In the genomic region with DNA sequence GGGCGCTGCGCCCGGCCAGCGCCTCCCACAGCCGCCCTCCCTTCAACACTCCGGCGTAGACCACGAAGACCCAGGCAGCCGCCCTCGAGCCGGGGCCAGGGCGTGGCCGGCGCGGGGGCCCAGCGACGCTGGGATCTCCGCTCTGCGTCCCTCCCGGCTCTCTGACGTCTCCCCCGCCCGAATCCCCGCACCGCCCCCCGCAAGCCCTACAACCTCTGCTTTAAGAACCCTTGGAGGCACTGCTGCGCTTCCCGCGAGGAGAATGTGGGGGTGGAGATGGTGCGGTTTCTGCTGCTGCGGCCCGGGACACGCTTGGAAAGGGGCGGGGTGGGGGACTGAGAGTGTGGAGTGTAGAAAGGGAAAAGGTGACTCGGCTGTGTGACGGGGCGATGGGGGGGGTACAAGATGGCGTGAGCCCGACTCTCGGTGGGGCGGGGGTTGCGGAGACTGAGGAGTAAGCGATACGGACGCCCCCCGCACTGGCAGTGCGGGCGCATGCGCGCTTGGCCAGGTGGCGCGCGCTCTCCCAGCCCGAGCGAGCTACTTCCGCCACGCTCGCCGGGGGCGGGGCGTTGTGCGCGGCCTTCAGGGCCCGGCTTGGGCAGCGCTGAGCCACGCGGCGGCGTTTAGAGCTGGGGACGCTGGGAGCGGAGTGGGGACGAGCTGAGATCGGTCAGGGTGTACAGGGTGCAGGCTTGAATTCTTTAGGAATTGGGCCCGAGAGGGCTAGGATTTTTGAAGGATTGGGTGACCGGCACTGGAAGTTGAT, we compare ENCODE assay signal across 8 cellular contexts. TPM values are rescaled to one million over a fixed set of nuclear protein-coding genes. Genes with fewer than 3 reads are reported as not detected.
DNase-seq lines count a peak whose midpoint lies in the region; ATAC-seq, FAIRE-seq and TF ChIP-seq lines count a peak whose summit lies in the region.

TSS of gene SUPT3H (minus strand) at position 380 of the 769 bp plus-strand sequence.

- peak within 1 kb of the TSS; percentile 93 for H3K4me3 Mint-ChIP-seq in HFFc6
- H3K4me3 Mint-ChIP-seq in activated naive CD8-positive, alpha-beta T cell treated with anti-CD3 and anti-CD28 coated beads for 36 hours: peak within 1 kb of the TSS; percentile 99

- intact Hi-C loops in Right ventricle myocardium superior (cut with DNase I): no loop called here
- intact Hi-C loops in pancreas (cut with DNase I): no loop called here
- intact Hi-C loops in tibial artery (cut with DNase I; ENCODE audit: low total_unique reads): loop anchor here (5.0 kb wide), 1 partner anchor 45 kb away; no protein-coding TSS in a partner anchor

- CTCF ChIA-PET in GM10248 (lab: Yijun Ruan, JAX): interaction anchor here (0.8 to 1.9 kb wide), 10 partner anchors 10 to 902 kb away, joined by 3 to 8 read pairs (median 4); no protein-coding TSS in a partner anchor

- no peak for FAIRE-seq in pancreas (lab: Jason Lieb, UNC)

- H3K9me3 ChIP-seq in pancreas (no peaks in the 10 kb centered on the region), tibial artery (no peaks in the 10 kb centered on the region)

- no peaks in the 10 kb centered on the region for H3K27me3 ChIP-seq in pancreas
- H3K27me3 ChIP-seq in tibial artery: no peaks in the 10 kb centered on the region

- H3K27me3 Mint-ChIP-seq in HFFc6 (ENCODE audit: insufficient read depth): no peaks in the 10 kb centered on the region; the same call in 1 of the 2 replicates
- no peaks in the 10 kb centered on the region for H3K27me3 Mint-ChIP-seq in activated naive CD8-positive, alpha-beta T cell treated with anti-CD3 and anti-CD28 coated beads for 36 hours

- 0% methylated on average over 72 to 75 of the region's 75 CpGs for WGBS in pancreas, 2 donors

- H3K36me3 Mint-ChIP-seq in HFFc6 (ENCODE audit: low read depth): no peaks in the 10 kb centered on the region
- H3K36me3 Mint-ChIP-seq in activated naive CD8-positive, alpha-beta T cell treated with anti-CD3 and anti-CD28 coated beads for 36 hours: peaks cover 15% of the 10 kb centered on the region

- H3K9me3 Mint-ChIP-seq in HFFc6: no peaks in the 10 kb centered on the region
- no peaks in the 10 kb centered on the region for H3K9me3 Mint-ChIP-seq in activated naive CD8-positive, alpha-beta T cell treated with anti-CD3 and anti-CD28 coated beads for 36 hours

- TF ChIP-seq CTCF in GM10248 (IDR thresholded peaks at IDR 0.05; ENCODE audit: control extremely low read depth, extremely low read depth, low read depth, missing control alignments): peak; percentile 17
- peak; percentile 25 for TF ChIP-seq CTCF in HFFc6 (IDR thresholded peaks at IDR 0.05)
- TF ChIP-seq CTCF in NB4 (IDR thresholded peaks at IDR 0.05; ENCODE audit: low read depth, low read length): no peak
- TF ChIP-seq CTCF in pancreas (IDR thresholded peaks at IDR 0.05): no peak
- TF ChIP-seq CTCF in tibial artery (IDR thresholded peaks at IDR 0.05): peak; percentile 13 to 18

- peaks cover 34% of the 10 kb centered on the region for H3K4me1 Mint-ChIP-seq in HFFc6 (ENCODE audit: low read depth)
- peaks cover 28% of the 10 kb centered on the region for H3K4me1 Mint-ChIP-seq in activated naive CD8-positive, alpha-beta T cell treated with anti-CD3 and anti-CD28 coated beads for 36 hours

- H3K27ac Mint-ChIP-seq in HFFc6: peak within 1 kb of the TSS; percentile 99
- H3K27ac Mint-ChIP-seq in activated naive CD8-positive, alpha-beta T cell treated with anti-CD3 and anti-CD28 coated beads for 36 hours: peak within 1 kb of the TSS; percentile 99

- H3K36me3 ChIP-seq in pancreas (no peaks in the 10 kb centered on the region), tibial artery (no peaks in the 10 kb centered on the region)

- TF ChIP-seq POLR2A in NB4 (IDR thresholded peaks at IDR 0.05; ENCODE audit: extremely low read depth, insufficient read length): peak; percentile 92

- ATAC-seq in Right ventricle myocardium superior (ENCODE audit: poor library complexity): peak; percentile 98
- peak; percentile 92 to 98 (median 96) for ATAC-seq in pancreas

- peaks cover 0 to 14% (median 7%) of the 10 kb centered on the region in 3 donors for H3K4me1 ChIP-seq in pancreas
- peaks cover 0 to 20% (median 0%) of the 10 kb centered on the region in 4 donors for H3K4me1 ChIP-seq in tibial artery

- POLR2A ChIA-PET in GM10248 (lab: Yijun Ruan, JAX): interaction anchor here (0.7 to 0.8 kb wide), 2 partner anchors 545 to 990 kb away, joined by 3 to 4 read pairs; partner anchors contain the start of gene CDC5L

- H3K4me3 ChIP-seq in NB4 (ENCODE audit: low read depth, low read length): peak within 1 kb of the TSS; percentile 97
- peak within 1 kb of the TSS; percentile 64 to 78 (median 70) for H3K4me3 ChIP-seq in pancreas
- peak within 1 kb of the TSS; percentile 95 to 96 for H3K4me3 ChIP-seq in tibial artery

- DNase-seq in GM10248 (ENCODE audit: extremely low spot score): peak; percentile 91
- peak; percentile 83 for DNase-seq in HFFc6
- DNase-seq in NB4 (ENCODE audit: low read depth): peak; percentile 98
- DNase-seq in SKM-1 (lab: John Stamatoyannopoulos, UW; ENCODE audit: unreplicated experiment): peak; percentile 74
- peak; percentile 98 for DNase-seq in activated naive CD8-positive, alpha-beta T cell treated with anti-CD3 and anti-CD28 coated beads for 36 hours
- DNase-seq in Right ventricle myocardium superior: peak; percentile 96
- peak; percentile 87 to 97 (median 92) for DNase-seq in pancreas
- DNase-seq in tibial artery: peak; percentile 89 to 94

- H3K27ac ChIP-seq in pancreas (peak within 1 kb of the TSS; percentile 90 to 98 (median 97)), tibial artery (peak within 1 kb of the TSS; percentile 98)

RNA-seq across cellular contexts. Expression of gene SUPT3H, which starts in this region (rescaled TPM):
- 1 to 10 TPM; 5.6 to 8.2 (median 6.5) TPM for total RNA-seq in HFFc6 (2021; fragmentation: NEBNext Ultra II Directional; extraction: Animal tissue kit (Norgen Biotek cat#: 25700))
- 10 to 100 TPM; 13.6 to 14.4 TPM for total RNA-seq in activated naive CD8-positive, alpha-beta T cell treated with anti-CD3 and anti-CD28 coated beads for 36 hours
- total RNA-seq in Right ventricle myocardium superior (3.4 TPM), pancreas (1 to 10 TPM; 3.6 to 8.0 (median 5.3) TPM)
- polyA plus RNA-seq in pancreas: 1 to 10 TPM; 3.8 to 5.5 TPM

Comparison
In these comparisons a context has a peak if more than half of its experiments do, and no peak if none do; other contexts are left out.
1. Peak in every context shown above with its lines: DNase-seq, ATAC-seq, H3K4me3 ChIP-seq and H3K27ac ChIP-seq.
2. CTCF ChIP-seq: peak in GM10248 (single experiment), HFFc6 (single experiment) and tibial artery (2 of 2); none in NB4 (single experiment) and pancreas (0 of 4).